Comparison of ENCODE assay signal across 15 cellular contexts in the genomic region with DNA sequence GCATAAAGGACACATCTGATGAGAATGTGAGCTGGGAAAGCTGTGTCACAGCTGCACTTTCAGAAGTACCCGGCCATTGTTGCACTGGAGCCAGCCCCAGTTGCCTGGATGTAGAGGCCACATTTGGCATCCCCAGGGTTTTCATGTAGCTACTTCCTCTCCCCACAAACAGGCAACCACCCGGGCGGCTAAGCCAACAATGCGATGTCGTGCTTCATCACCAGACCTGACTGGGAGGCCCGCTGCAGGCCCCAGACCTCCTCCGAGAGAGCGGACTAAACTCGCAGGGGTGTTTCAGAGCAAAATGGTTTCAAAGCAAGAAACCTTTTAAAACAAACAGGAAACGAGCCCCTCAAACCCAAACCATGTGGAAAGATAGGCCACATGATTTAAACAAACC.
DNase-seq lines count a peak whose midpoint lies in the region; ATAC-seq, FAIRE-seq and TF ChIP-seq lines count a peak whose summit lies in the region.
"Had no signal": no experiment of that assay in that cellular context is flagged by ENCODE, and none has a peak within 500 bp of the region (broad histone marks: within the 10 kb centered on the region; RNA-seq: fewer than 3 reads in every experiment).

No MANE protein-coding gene starts in this region.

- H2BK12ac ChIP-seq in H1 (ENCODE audit: low read depth, low read length) = no peak overlapping the region

- no peaks in the 10 kb centered on the region for H3K79me1 ChIP-seq in H1 (ENCODE audit: low read depth, low read length)

- no peaks in the 10 kb centered on the region for H3K79me2 ChIP-seq in H1 (ENCODE audit: control insufficient read depth in 1 of 2, insufficient read depth in 2 of 2, low read length in 2 of 2)

- H3K36me3 ChIP-seq in H1 (ENCODE audit: control insufficient read depth in 2 of 4, insufficient read depth in 4 of 4, low read length in 3 of 4) = no peaks in the 10 kb centered on the region
- H3K36me3 ChIP-seq in neuron (ENCODE audit: insufficient read depth, low read length) = no peaks in the 10 kb centered on the region
- no peaks in the 10 kb centered on the region for H3K36me3 ChIP-seq in BE2C

- CTCF ChIA-PET in H1 (lab: Charles Lee; ENCODE audit: partially characterized antibody) = interaction anchor here (0.6 to 1.9 kb wide), 3 partner anchors 74 to 541 kb away, joined by 3 to 7 read pairs (median 5); no protein-coding TSS in a partner anchor

- H3K56ac ChIP-seq in H1 (replicated peaks; ENCODE audit: insufficient read length, low read depth, low read length) = no peak overlapping the region

- H2AK5ac ChIP-seq in H1 (ENCODE audit: low read depth, low read length) = no peak overlapping the region

- FAIRE-seq in GM12892 (lab: Jason Lieb, UNC) (peak; percentile 5), H1 (lab: Jason Lieb, UNC) (no peak)
- FAIRE-seq: H54 had no signal

- no peak overlapping the region for H3K18ac ChIP-seq in H1 (ENCODE audit: extremely low read depth, low read length)

- no peak overlapping the region for H4K8ac ChIP-seq in H1 (ENCODE audit: extremely low read depth, insufficient read depth, low read length)

- H4K5ac ChIP-seq in H1 (ENCODE audit: insufficient read length, low read depth, low read length) = no peak overlapping the region

- TF ChIP-seq POLR2A in GM12892 (IDR thresholded peaks at IDR 0.05; ENCODE audit: low read depth, low read length) = no peak
- no peak for TF ChIP-seq POLR2A in H1 (IDR thresholded peaks at IDR 0.05; ENCODE audit: control extremely low read depth in 1 of 2, low read depth in 2 of 2, low read length in 2 of 2)

- H3K9me3 ChIP-seq in H1 (ENCODE audit: insufficient read depth in 2 of 2, low read depth in 1 of 2, low read length in 1 of 2) (no peaks in the 10 kb centered on the region), neuron (ENCODE audit: low read length) (no peaks in the 10 kb centered on the region), BE2C (no peaks in the 10 kb centered on the region)

- POLR2A ChIA-PET in H1 (lab: Charles Lee; ENCODE audit: partially characterized antibody) = interaction anchor here (0.6 to 1.8 kb wide), 2 partner anchors 175 to 185 kb away, joined by 3 to 6 read pairs; no protein-coding TSS in a partner anchor

- H3K23ac ChIP-seq in H1 (ENCODE audit: insufficient read length) = no peak overlapping the region

- TF ChIP-seq CTCF in H1 (IDR thresholded peaks at IDR 0.05; ENCODE audit: control extremely low read depth in 1 of 3, insufficient read depth in 1 of 3, low read depth in 1 of 3, low read length in 3 of 3) = no peak
- no peak for TF ChIP-seq CTCF in BE2C (IDR thresholded peaks at IDR 0.05; ENCODE audit: low read depth, low read length)

- H3K9ac ChIP-seq in H1 (replicated peaks in 1 of 4; ENCODE audit: extremely low read depth in 1 of 4, low read depth in 3 of 4, low read length in 3 of 4) = no peak overlapping the region
- H3K9ac ChIP-seq: KMS-11 had no signal

- H3K14ac ChIP-seq in H1 (ENCODE audit: insufficient read length) = no peak overlapping the region

- peaks cover 7 to 30% (median 20%) of the 10 kb centered on the region in 4 experiments for H3K27me3 ChIP-seq in H1 (replicated peaks in 1 of 4; ENCODE audit: control insufficient read depth in 3 of 4, extremely low read depth in 1 of 4, insufficient read depth in 3 of 4, low read length in 3 of 4)
- no peaks in the 10 kb centered on the region for H3K27me3 ChIP-seq in neuron (ENCODE audit: insufficient read depth, low read length)
- no peaks in the 10 kb centered on the region for H3K27me3 ChIP-seq in BE2C
- H3K27me3 ChIP-seq: foreskin keratinocyte had no signal

- H2BK15ac ChIP-seq in H1 (ENCODE audit: low read length) = no peak overlapping the region

- no peak overlapping the region for H3K27ac ChIP-seq in H1 (ENCODE audit: low read depth, low read length)
- H3K27ac ChIP-seq: foreskin keratinocyte, KMS-11 had no signal

- H3K4ac ChIP-seq in H1 (replicated peaks; ENCODE audit: insufficient read length, low read depth, low read length) = no peak overlapping the region

- no peak overlapping the region for H2BK120ac ChIP-seq in H1 (replicated peaks; ENCODE audit: low read depth, low read length)

- no peak for TF ChIP-seq EP300 in H1 (IDR thresholded peaks at IDR 0.05; ENCODE audit: borderline replicate concordance in 1 of 2, low read depth in 2 of 2, low read length in 2 of 2)

- ATAC-seq in HG03354 (IDR thresholded peaks at IDR 0.05; ENCODE audit: poor library complexity, severe bottlenecking, unreplicated experiment) = peak; percentile 56
- no peak for ATAC-seq in GM21786 (IDR thresholded peaks at IDR 0.05; ENCODE audit: unreplicated experiment)
- ATAC-seq: foreskin keratinocyte, Panc1 had no signal

- no peaks in the 10 kb centered on the region for H4K20me1 ChIP-seq in H1 (replicated peaks in 1 of 2; ENCODE audit: control insufficient read depth in 1 of 2, insufficient read depth in 2 of 2, low read length in 2 of 2)

- DNase-seq in GM12892 (ENCODE audit: insufficient read length) = no peak
- DNase-seq in H1 (ENCODE audit: low read depth in 1 of 2, low spot score in 2 of 2) = peak in 1 of 2 experiments; percentile 51
- DNase-seq in T-helper 2 cell = no peak
- DNase-seq in BE2C = no peak
- DNase-seq in activated CD8-positive, alpha-beta memory T cell treated with anti-CD3 and anti-CD28 coated beads, Interleukin-2, amount 50 U/mL, for 4 hours = no peak
- DNase-seq: activated CD4-positive, CD25-positive, alpha-beta regulatory T cell; AML-193; foreskin keratinocyte; NCI-H187 treated with DMSO at 0.1 percent for 48 hours had no signal

- H4K91ac ChIP-seq in H1 (replicated peaks; ENCODE audit: insufficient read length, low read length) = no peak overlapping the region

- H3K4me3 ChIP-seq in H1 (ENCODE audit: extremely low read depth in 1 of 4, insufficient read depth in 2 of 4, low read depth in 3 of 4, low read length in 4 of 4) = no peak overlapping the region
- peak overlapping the region; percentile 24 for H3K4me3 ChIP-seq in neuron (ENCODE audit: low read length)
- no peak overlapping the region for H3K4me3 ChIP-seq in BE2C (ENCODE audit: low read depth, low read length)

- H3K4me2 ChIP-seq in H1 (ENCODE audit: insufficient read depth in 1 of 2, low read depth in 2 of 2, low read length in 2 of 2) = no peak overlapping the region
- H3K4me2 ChIP-seq: KMS-11 had no signal

- TF ChIP-seq RAD21 in H1 (IDR thresholded peaks at IDR 0.05 in 1 of 2, conservative IDR thresholded peaks at IDR 0.05 in 1 of 2; ENCODE audit: low read depth in 2 of 2, low read length in 2 of 2) = peak in 1 of 2 experiments; percentile 2; a peak in 1 of 4 replicates

- H2AFZ ChIP-seq in H1 (ENCODE audit: low read length) (0 out of 2 replicates have a peak overlapping the region, but pooled peaks have one; percentile 24), neuron (ENCODE audit: low read depth, low read length) (peak overlapping the region; percentile 79)

- peaks cover 0 to 9% (median 7%) of the 10 kb centered on the region in 4 experiments; a peak in 5 of 7 replicates for H3K4me1 ChIP-seq in H1 (replicated peaks in 1 of 4; ENCODE audit: control insufficient read depth in 3 of 4, insufficient read depth in 4 of 4, low read length in 3 of 4)
- peaks cover 40% of the 10 kb centered on the region for H3K4me1 ChIP-seq in neuron (ENCODE audit: insufficient read depth, low read length)
- peaks cover 4% of the 10 kb centered on the region for H3K4me1 ChIP-seq in BE2C

- H2BK5ac ChIP-seq in H1 (ENCODE audit: low read depth, low read length) = no peak overlapping the region

- WGBS in H1 (ENCODE audit: extremely low coverage in 1 of 2, insufficient coverage in 1 of 2, insufficient read length in 1 of 2, insufficient replicate concordance in 2 of 2, low coverage in 1 of 2, low lambda C conversion rate in 2 of 2, missing lambda C conversion rate in 1 of 2), 2 experiments = 42% methylated on average over 10 of the region's 10 CpGs; no CpG with 5 or more reads in 1 of the 2 experiments

- H2BK20ac ChIP-seq in H1 (ENCODE audit: low read length) = no peak overlapping the region

- peaks cover 11% of the 10 kb centered on the region for H3K23me2 ChIP-seq in H1 (ENCODE audit: low read depth, low read length)

TF ChIP-seq in H1, 55 proteins besides CTCF, POLR2A, EP300 and RAD21:
- TF ChIP-seq, protein P1, sequence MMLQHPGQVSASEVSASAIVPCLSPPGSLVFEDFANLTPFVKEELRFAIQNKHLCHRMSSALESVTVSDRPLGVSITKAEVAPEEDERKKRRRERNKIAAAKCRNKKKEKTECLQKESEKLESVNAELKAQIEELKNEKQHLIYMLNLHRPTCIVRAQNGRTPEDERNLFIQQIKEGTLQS (IDR thresholded peaks at IDR 0.05; ENCODE audit: insufficient read depth, low read depth, low read length) = no peak
- TF ChIP-seq ZNF274 (IDR thresholded peaks at IDR 0.05; ENCODE audit: borderline replicate concordance, extremely low read depth, low read length) (no peak), EGR1 (IDR thresholded peaks at IDR 0.05; ENCODE audit: borderline replicate concordance, low read depth, low read length) (no peak), CBX5 (IDR thresholded peaks at IDR 0.05; ENCODE audit: low read depth, low read length) (no peak), SP4 (IDR thresholded peaks at IDR 0.05; ENCODE audit: low read length) (no peak), RNF2 (IDR thresholded peaks at IDR 0.05; ENCODE audit: borderline replicate concordance, low read depth, low read length, missing control alignments, poor library complexity, severe bottlenecking) (no peak), KDM4A (IDR thresholded peaks at IDR 0.05; ENCODE audit: low read depth, low read length, severe bottlenecking) (no peak), BCL11A (IDR thresholded peaks at IDR 0.05; ENCODE audit: low read depth in 2 of 2, low read length in 2 of 2) (no peak), HDAC6 (IDR thresholded peaks at IDR 0.05; ENCODE audit: low read depth, low read length) (no peak), SP1 (IDR thresholded peaks at IDR 0.05; ENCODE audit: low read depth, low read length) (no peak), TAF7 (optimal IDR thresholded peaks at IDR 0.05; ENCODE audit: borderline replicate concordance, low read depth, low read length) (no peak), RFX5 (IDR thresholded peaks at IDR 0.05; ENCODE audit: borderline replicate concordance, low read depth, low read length) (no peak), RBBP5 (IDR thresholded peaks at IDR 0.05; ENCODE audit: borderline replicate concordance, low read depth, low read length) (no peak)
- TF ChIP-seq, protein P2, sequence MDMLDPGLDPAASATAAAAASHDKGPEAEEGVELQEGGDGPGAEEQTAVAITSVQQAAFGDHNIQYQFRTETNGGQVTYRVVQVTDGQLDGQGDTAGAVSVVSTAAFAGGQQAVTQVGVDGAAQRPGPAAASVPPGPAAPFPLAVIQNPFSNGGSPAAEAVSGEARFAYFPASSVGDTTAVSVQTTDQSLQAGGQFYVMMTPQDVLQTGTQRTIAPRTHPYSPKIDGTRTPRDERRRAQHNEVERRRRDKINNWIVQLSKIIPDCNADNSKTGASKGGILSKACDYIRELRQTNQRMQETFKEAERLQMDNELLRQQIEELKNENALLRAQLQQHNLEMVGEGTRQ (IDR thresholded peaks at IDR 0.05; ENCODE audit: low read length) = no peak
